ENCODE assay signal across 2 cellular contexts in genomic region chr9:16908206-16908605, GRCh38. TPM values are rescaled to one million over a fixed set of nuclear protein-coding genes. Genes with fewer than 3 reads are reported as not detected.
"Had no signal": no experiment of that assay in that cellular context is flagged by ENCODE, and none has a peak within 500 bp of the region (broad histone marks: within the 10 kb centered on the region; RNA-seq: fewer than 3 reads in every experiment).

No MANE protein-coding gene starts in this region.

RNA-seq across cellular contexts. Expression of gene BNC2, which starts 37.7 kb away (rescaled TPM):
- total RNA-seq: K562 had no signal
- polyA plus RNA-seq: IgD-negative memory B cell, K562 had no signal
